In the genomic region with DNA sequence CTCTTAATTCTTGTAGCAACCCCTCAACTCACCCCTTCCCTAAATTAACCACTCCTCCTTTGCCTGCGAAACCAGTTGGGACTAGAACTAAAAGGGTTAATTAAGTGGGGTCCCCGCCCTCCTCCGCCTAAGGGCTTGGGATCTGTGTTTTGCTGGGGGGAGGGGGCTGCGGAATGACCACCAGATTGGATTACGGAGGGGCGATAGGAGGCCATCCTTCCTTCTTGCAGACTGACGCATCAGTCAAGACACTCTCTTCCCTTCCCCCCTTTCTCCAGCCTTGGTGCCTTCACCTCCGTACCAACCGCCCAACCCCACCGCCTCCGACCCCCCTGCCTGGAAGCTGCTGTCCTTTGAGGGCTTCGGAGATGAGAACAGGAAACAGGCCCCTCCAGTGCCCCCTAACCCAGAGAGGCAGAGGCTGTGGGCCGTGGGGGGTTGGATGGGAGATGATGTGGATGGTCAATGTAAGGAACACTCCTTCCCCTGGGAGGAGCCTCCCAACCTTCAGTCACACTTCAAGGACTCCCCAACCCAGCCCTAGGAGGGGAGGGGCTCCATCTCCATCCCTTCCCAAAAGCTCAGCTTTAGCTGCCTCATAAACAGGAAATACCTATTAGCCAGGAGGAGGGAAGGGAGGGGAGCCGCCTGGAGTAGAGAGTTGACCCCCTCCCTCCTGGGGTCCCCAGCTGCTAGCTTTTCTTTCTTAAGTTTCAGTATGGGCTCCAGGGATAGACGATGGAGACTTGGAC, we compare ENCODE assay signal across 8 cellular contexts. TPM values are rescaled to one million over a fixed set of nuclear protein-coding genes. Genes with fewer than 3 reads are reported as not detected.
DNase-seq lines count a peak whose midpoint lies in the region; ATAC-seq and TF ChIP-seq lines count a peak whose summit lies in the region.

No MANE protein-coding gene starts in this region.

- in situ Hi-C loops in HAP-1 (cut with MboI; ENCODE audit: low sequenced_read_pairs), result no loop called here

- H3K9me3 Mint-ChIP-seq in activated B cell treated with CpG ODN at 0.5 μM for 24 hours, result no peaks in the 10 kb centered on the region
- no peaks in the 10 kb centered on the region for H3K9me3 Mint-ChIP-seq in naive thymus-derived CD8-positive, alpha-beta T cell

- CTCF ChIA-PET in activated B cell treated with CpG ODN at 0.5 μM for 24 hours (lab: Charles Lee), result no interaction called here

- H3K4me3 ChIP-seq in HAP-1 (peak overlapping the region; percentile 62), fibroblast of mammary gland (ENCODE audit: control insufficient read depth, low read depth, low read length) (peak overlapping the region; percentile 78)

- H3K4me1 ChIP-seq in HAP-1, result peaks cover 30% of the 10 kb centered on the region

- peaks cover 47% of the 10 kb centered on the region for H3K4me1 Mint-ChIP-seq in activated B cell treated with CpG ODN at 0.5 μM for 24 hours
- H3K4me1 Mint-ChIP-seq in naive thymus-derived CD8-positive, alpha-beta T cell, result peaks cover 32 to 57% (median 49%) of the 10 kb centered on the region in 4 donors

- intact Hi-C loops in activated B cell treated with CpG ODN at 0.5 μM for 24 hours (cut with micrococcal nuclease), result loop anchor here (1.0 to 2.0 kb wide), 4 partner anchors 11 to 303 kb away; partner anchors contain the start of genes FBXL15, NOLC1 and OGA

- peaks cover 2% of the 10 kb centered on the region for H3K36me3 Mint-ChIP-seq in activated B cell treated with CpG ODN at 0.5 μM for 24 hours (ENCODE audit: low read depth)
- H3K36me3 Mint-ChIP-seq in naive thymus-derived CD8-positive, alpha-beta T cell, result no peaks in the 10 kb centered on the region

- peak overlapping the region; percentile 92 for H3K27ac Mint-ChIP-seq in activated B cell treated with CpG ODN at 0.5 μM for 24 hours
- peak overlapping the region; percentile 97 to 99 (median 98) for H3K27ac Mint-ChIP-seq in naive thymus-derived CD8-positive, alpha-beta T cell

- no peak for ATAC-seq in activated B cell treated with CpG ODN at 0.5 μM for 24 hours (ENCODE audit: low read depth)
- no peak for ATAC-seq in naive thymus-derived CD8-positive, alpha-beta T cell

- no peaks in the 10 kb centered on the region for H3K27me3 ChIP-seq in HAP-1 (ENCODE audit: low read depth)

- POLR2A ChIA-PET in activated B cell treated with CpG ODN at 0.5 μM for 24 hours (lab: Charles Lee), result interaction anchor here (0.6 to 2.1 kb wide), 7 partner anchors 11 to 739 kb away, joined by 3 to 18 read pairs (median 3); partner anchors contain the start of genes NFKB2 and PPRC1
- POLR2A ChIA-PET in naive thymus-derived CD8-positive, alpha-beta T cell (lab: Charles Lee), result interaction anchor here (0.6 to 2.8 kb wide), 15 partner anchors 9 to 358 kb away, joined by 3 to 32 read pairs (median 3); partner anchors contain the start of genes ARMH3, FBXL15, NOLC1 and NPM3

- no peaks in the 10 kb centered on the region for H3K9me3 ChIP-seq in HAP-1

- H3K27me3 Mint-ChIP-seq in activated B cell treated with CpG ODN at 0.5 μM for 24 hours, result no peaks in the 10 kb centered on the region
- no peaks in the 10 kb centered on the region for H3K27me3 Mint-ChIP-seq in naive thymus-derived CD8-positive, alpha-beta T cell

- H3K4me3 Mint-ChIP-seq in activated B cell treated with CpG ODN at 0.5 μM for 24 hours, result peak overlapping the region; percentile 94
- peak overlapping the region; percentile 87 to 95 (median 91) for H3K4me3 Mint-ChIP-seq in naive thymus-derived CD8-positive, alpha-beta T cell

- DNase-seq in AG20443 (ENCODE audit: low spot score) (peak; percentile 57), HAP-1 (ENCODE audit: low spot score in 2 of 2) (peak in 1 of 2 experiments; percentile 49), activated B cell treated with CpG ODN at 0.5 μM for 24 hours (no peak), fibroblast of mammary gland (ENCODE audit: low read depth) (peak; percentile 66), NCI-H526 treated with DMSO at 0.1 percent for 48 hours (lab: John Stamatoyannopoulos, UW) (no peak), GOT3 (lab: John Stamatoyannopoulos, UW) (no peak)
- peak in 4 of 10 donors; percentile 22 to 41 (median 30) for DNase-seq in naive thymus-derived CD8-positive, alpha-beta T cell
- DNase-seq in stimulated activated CD4-positive, alpha-beta T cell treated with anti-CD3 and anti-CD28 coated beads, Interleukin-4, amount 100 ng/mL, for 4 hours, result no peak

- no peaks in the 10 kb centered on the region for H3K36me3 ChIP-seq in HAP-1 (replicated peaks)

- TF ChIP-seq CTCF in activated B cell treated with CpG ODN at 0.5 μM for 24 hours (IDR thresholded peaks at IDR 0.05), result no peak
- TF ChIP-seq CTCF in fibroblast of mammary gland (conservative IDR thresholded peaks at IDR 0.05; ENCODE audit: control insufficient read depth, insufficient read depth, low read depth, low read length), result no peak

RNA-seq across cellular contexts. Expression of gene LDB1, which starts 1.0 kb away (rescaled TPM):
- 54.0 and 61.9 TPM in 2 replicates for total RNA-seq in activated B cell treated with CpG ODN at 0.5 μM for 24 hours
- total RNA-seq in naive thymus-derived CD8-positive, alpha-beta T cell, result 100 to 1,000 TPM; 149 to 156 TPM
- polyA plus RNA-seq in naive thymus-derived CD8-positive, alpha-beta T cell, result 10 to 100 TPM; 29.2 to 45.1 (median 40.7) TPM

RNA-seq across cellular contexts. Expression of gene PPRC1, which starts 11.7 kb away (rescaled TPM):
- 65.1 and 77.2 TPM in 2 replicates for total RNA-seq in activated B cell treated with CpG ODN at 0.5 μM for 24 hours
- 10 to 100 TPM; 42.4 to 45.1 TPM for total RNA-seq in naive thymus-derived CD8-positive, alpha-beta T cell
- 10 to 100 TPM in 2 of 3 donors, 1 to 10 TPM in 1; 6.2 to 23.7 (median 13.5) TPM for polyA plus RNA-seq in naive thymus-derived CD8-positive, alpha-beta T cell

RNA-seq across cellular contexts. Expression of gene NOLC1, which starts 31.0 kb away (rescaled TPM):
- 95.1 and 106 TPM in 2 replicates for total RNA-seq in activated B cell treated with CpG ODN at 0.5 μM for 24 hours
- 10 to 100 TPM; 64.0 to 71.2 TPM for total RNA-seq in naive thymus-derived CD8-positive, alpha-beta T cell
- 10 to 100 TPM; 44.1 to 87.9 (median 74.0) TPM for polyA plus RNA-seq in naive thymus-derived CD8-positive, alpha-beta T cell

RNA-seq across cellular contexts. Expression of gene HPS6, which starts 56.0 kb away (rescaled TPM):
- 22.8 and 23.0 TPM in 2 replicates for total RNA-seq in activated B cell treated with CpG ODN at 0.5 μM for 24 hours
- 10 to 100 TPM; 21.2 to 22.0 TPM for total RNA-seq in naive thymus-derived CD8-positive, alpha-beta T cell
- 10 to 100 TPM; 14.6 to 22.0 (median 16.8) TPM for polyA plus RNA-seq in naive thymus-derived CD8-positive, alpha-beta T cell

Comparison
In these comparisons a context has a peak if more than half of its experiments do, and no peak if none do; other contexts are left out.
1. DNase-seq: peak in AG20443 (single experiment) and fibroblast of mammary gland (single experiment); none in activated B cell treated with CpG ODN at 0.5 μM for 24 hours (single experiment), NCI-H526 treated with DMSO at 0.1 percent for 48 hours (single experiment), GOT3 (single experiment) and stimulated activated CD4-positive, alpha-beta T cell treated with anti-CD3 and anti-CD28 coated beads, Interleukin-4, amount 100 ng/mL, for 4 hours (0 of 2).